In the genomic region with DNA sequence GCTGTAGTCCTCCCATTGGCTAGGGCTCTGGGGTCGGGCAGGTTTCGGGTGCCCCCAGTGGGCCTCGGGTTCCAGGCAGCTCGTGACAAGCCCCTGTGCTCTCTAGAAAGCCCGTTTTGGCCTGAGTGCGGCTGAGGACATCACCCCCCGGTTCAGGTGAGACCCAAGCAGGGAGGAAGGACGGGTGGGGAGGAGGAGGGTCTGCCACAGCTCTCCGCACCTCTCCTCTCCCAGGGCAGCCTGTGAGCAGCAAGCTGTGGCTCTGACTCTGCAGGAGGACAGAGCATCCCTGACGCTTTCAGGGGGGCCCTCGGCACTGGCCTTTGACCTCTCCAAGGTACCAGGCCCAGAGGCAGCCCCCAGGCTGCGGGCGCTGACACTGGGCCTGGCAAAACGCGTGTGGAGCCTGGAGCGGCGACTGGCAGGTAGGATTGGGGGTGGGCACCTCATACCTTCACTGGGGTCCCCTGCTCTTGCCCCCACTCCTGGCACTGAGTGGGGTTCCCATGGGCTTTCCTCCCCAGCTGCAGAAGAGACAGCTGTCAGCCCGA, we compare ENCODE assay signal across 8 cellular contexts. TPM values are rescaled to one million over a fixed set of nuclear protein-coding genes. Genes with fewer than 3 reads are reported as not detected.
DNase-seq lines count a peak whose midpoint lies in the region; ATAC-seq, FAIRE-seq and TF ChIP-seq lines count a peak whose summit lies in the region.

No MANE protein-coding gene starts in this region.

- intact Hi-C loops in sciatic nerve (cut with DNase I): no loop called here

- H3K27me3 ChIP-seq in brain microvascular endothelial cell (replicated peaks) (no peaks in the 10 kb centered on the region), mucosa of rectum (ENCODE audit: control insufficient read depth in 2 of 2, insufficient read depth in 2 of 2, low read length in 2 of 2) (no peaks in the 10 kb centered on the region)

- H3K36me3 ChIP-seq in HEK293 (ENCODE audit: control insufficient read depth in 2 of 2, insufficient read depth in 1 of 2, low read length in 2 of 2) (peaks cover 0 to 18% of the 10 kb centered on the region in 2 experiments; a peak in 1 of 3 replicates), brain microvascular endothelial cell (replicated peaks) (no peaks in the 10 kb centered on the region), mucosa of rectum (ENCODE audit: control insufficient read depth in 2 of 2, insufficient read depth in 2 of 2, low read length in 2 of 2) (no peaks in the 10 kb centered on the region)

- CTCF ChIA-PET in A549 (lab: Yijun Ruan, JAX): interaction anchor here (0.7 to 6.6 kb wide), 15 partner anchors 10 to 244 kb away, joined by 3 to 34 read pairs (median 4); a partner anchor contains a TSS
- CTCF ChIA-PET in HEK293 (lab: Yijun Ruan, JAX): interaction anchor here (0.7 to 2.9 kb wide), 9 partner anchors 12 to 206 kb away, joined by 3 to 28 read pairs (median 4); no protein-coding TSS in a partner anchor

- in situ Hi-C loops in brain microvascular endothelial cell (cut with HindIII; ENCODE audit: low pct_ligation_motif_present, low sequenced_read_pairs): no loop called here
- in situ Hi-C loops in G401 (cut with HindIII; ENCODE audit: low sequenced_read_pairs): no loop called here

- no peak for ATAC-seq in A549
- no peak for ATAC-seq in sciatic nerve

- H3K4me2 ChIP-seq in A549: peak overlapping the region; percentile 95

- H3K4me1 ChIP-seq in A549 (peaks cover 49% of the 10 kb centered on the region), HEK293 (ENCODE audit: control insufficient read depth, insufficient read depth, low read length) (peaks cover 5% of the 10 kb centered on the region), mucosa of rectum (ENCODE audit: control insufficient read depth in 2 of 2, insufficient read depth in 2 of 2, low read length in 2 of 2) (peaks cover 25 to 29% of the 10 kb centered on the region in 2 donors)

- H3K4me3 ChIP-seq in A549: peak overlapping the region; percentile 89
- H3K4me3 ChIP-seq in HEK293 (ENCODE audit: low read depth, low read length): peak overlapping the region; percentile 72
- H3K4me3 ChIP-seq in brain microvascular endothelial cell (ENCODE audit: low read depth, low read length): peak overlapping the region; percentile 65
- H3K4me3 ChIP-seq in mucosa of rectum (ENCODE audit: low read length in 2 of 2): peak overlapping the region; percentile 66 to 82

- no peak for TF ChIP-seq RAD21 in A549 (conservative IDR thresholded peaks at IDR 0.05 in 1 of 2, IDR thresholded peaks at IDR 0.05 in 1 of 2)

- H3K27ac ChIP-seq in A549 (peak overlapping the region; percentile 91 to 97), HEK293 (ENCODE audit: extremely low read depth, low read depth, low read length) (peak overlapping the region; percentile 83), brain microvascular endothelial cell (no peak overlapping the region), mucosa of rectum (ENCODE audit: low read depth in 2 of 2, low read length in 2 of 2) (peak overlapping the region; percentile 89 to 92)

- H3K9me3 ChIP-seq in A549 (peaks cover 3% of the 10 kb centered on the region; the same call in 1 of the 3 replicates), HEK293 (ENCODE audit: control insufficient read depth, insufficient read depth, low read depth, low read length) (no peaks in the 10 kb centered on the region), mucosa of rectum (ENCODE audit: control insufficient read depth in 2 of 2, low read length in 2 of 2) (no peaks in the 10 kb centered on the region)

- no peak for TF ChIP-seq CTCF in A549 (IDR thresholded peaks at IDR 0.05)
- no peak for TF ChIP-seq CTCF in HEK293 (tag by site-specific recombination; IDR thresholded peaks at IDR 0.05)
- no peak for TF ChIP-seq CTCF in brain microvascular endothelial cell (IDR thresholded peaks at IDR 0.05; ENCODE audit: low read depth, low read length, missing control alignments)

- TF ChIP-seq POLR2A in A549 (IDR thresholded peaks at IDR 0.05; ENCODE audit: low read length): no peak

- peak overlapping the region; percentile 29 to 61 for H3K9ac ChIP-seq in mucosa of rectum (ENCODE audit: low read depth in 1 of 2, low read length in 2 of 2)

- DNase-seq in A549 (ENCODE audit: low read depth in 1 of 2, low spot score in 1 of 2) (no peak), brain microvascular endothelial cell (no peak), AG08395 (ENCODE audit: low spot score) (no peak), sciatic nerve (ENCODE audit: low spot score) (no peak), SIG-M5 treated with dmso at 0.1 percent for 504 hours (lab: John Stamatoyannopoulos, UW; ENCODE audit: unreplicated experiment) (no peak), G401 (ENCODE audit: low spot score) (no peak)

- POLR2A ChIA-PET in A549 (lab: Yijun Ruan, JAX): interaction anchor here (1.4 to 1.9 kb wide), 4 partner anchors 14 to 90 kb away, joined by 3 to 20 read pairs (median 12); no protein-coding TSS in a partner anchor
- POLR2A ChIA-PET in HEK293 (lab: Yijun Ruan, JAX): interaction anchor here (0.6 to 2.8 kb wide), 22 partner anchors 9 to 464 kb away, joined by 3 to 25 read pairs (median 5); a partner anchor contains a TSS

- no peak for TF ChIP-seq EP300 in A549 (IDR thresholded peaks at IDR 0.05)

- FAIRE-seq in A549 (lab: Jason Lieb, UNC): no peak

- WGBS in A549 (ENCODE audit: missing lambda C conversion rate): 25% methylated on average over 12 of the region's 18 CpGs

TF ChIP-seq in A549, 52 proteins besides CTCF, POLR2A, EP300 and RAD21:
- TF ChIP-seq TFCP2L1 (CRISPR knock-in tag; IDR thresholded peaks at IDR 0.05): no peak
- no peak for TF ChIP-seq ZNF302 (CRISPR knock-in tag; IDR thresholded peaks at IDR 0.05)
- no peak for TF ChIP-seq RNF2 (IDR thresholded peaks at IDR 0.05; ENCODE audit: borderline replicate concordance, low read depth)
- TF ChIP-seq ZC3H11A (IDR thresholded peaks at IDR 0.05): no peak
- no peak for TF ChIP-seq HOXB13 (CRISPR knock-in tag; IDR thresholded peaks at IDR 0.05; ENCODE audit: low read depth)
- TF ChIP-seq, protein P1, sequence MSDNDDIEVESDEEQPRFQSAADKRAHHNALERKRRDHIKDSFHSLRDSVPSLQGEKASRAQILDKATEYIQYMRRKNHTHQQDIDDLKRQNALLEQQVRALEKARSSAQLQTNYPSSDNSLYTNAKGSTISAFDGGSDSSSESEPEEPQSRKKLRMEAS (IDR thresholded peaks at IDR 0.05): no peak
- no peak for TF ChIP-seq BHLHE40 (IDR thresholded peaks at IDR 0.05; ENCODE audit: low read depth, low read length)

TF ChIP-seq in HEK293, 187 proteins besides CTCF, POLR2A, EP300 and RAD21 (continues in another document):
- TF ChIP-seq KLF10 (tag by site-specific recombination; IDR thresholded peaks at IDR 0.05) (no peak), ZNF776 (tag by site-specific recombination; IDR thresholded peaks at IDR 0.05; ENCODE audit: borderline replicate concordance) (no peak), ZNF76 (tag by site-specific recombination; IDR thresholded peaks at IDR 0.05; ENCODE audit: borderline replicate concordance, low read depth) (peak; percentile 3; the same call in 1 of the 2 replicates), ZNF626 (tag by site-specific recombination; IDR thresholded peaks at IDR 0.05) (no peak)

RNA-seq across cellular contexts. Expression of a gene that starts 0.7 kb away (rescaled TPM):
- polyA plus RNA-seq in A549 (2011; rRNA removed) (12.6 and 15.6 TPM in 2 replicates), A549 (2017; fragmentation: RNase III; extraction: RNeasy Plus Mini Kit Qiagen cat#74134 plus additional on column Dnase treatment) (50.7 to 57.0 TPM (median 53.2 TPM) in 3 replicates)
- polyA plus RNA-seq in A549 (2012; cell fraction: cytosol; rRNA removed): 88.1 and 100 TPM in 2 replicates
- 270 and 382 TPM in 2 replicates for polyA plus RNA-seq in A549 (2012; cell fraction: nucleus; rRNA removed)
- polyA minus RNA-seq in A549 (2011; rRNA and poly(A)+ RNA removed): 5.0 and 5.2 TPM in 2 replicates
- 46.6 TPM for total RNA-seq in sciatic nerve
- 52.2 and 79.6 TPM in 2 replicates for total RNA-seq in G401 (2014; rRNA removed; shearing (Covaris generic))

RNA-seq across cellular contexts. Expression of a gene that starts 3.5 kb away (rescaled TPM):
- polyA plus RNA-seq in A549 (2011; rRNA removed) (0.33 and 0.61 TPM in 2 replicates), A549 (2017; fragmentation: RNase III; extraction: RNeasy Plus Mini Kit Qiagen cat#74134 plus additional on column Dnase treatment) (5.1 to 6.6 TPM (median 6.4 TPM) in 3 replicates)
- 5.9 and 10.1 TPM in 2 replicates for polyA plus RNA-seq in A549 (2012; cell fraction: cytosol; rRNA removed)
- 7.5 and 11.7 TPM in 2 replicates for polyA plus RNA-seq in A549 (2012; cell fraction: nucleus; rRNA removed)
- polyA minus RNA-seq in A549 (2011; rRNA and poly(A)+ RNA removed): not detected in 2 replicates
- 11.3 TPM for total RNA-seq in sciatic nerve
- total RNA-seq in G401 (2014; rRNA removed; shearing (Covaris generic)): 2.1 and 6.2 TPM in 2 replicates

RNA-seq across cellular contexts. Expression of a gene that starts 10.1 kb away (rescaled TPM):
- polyA plus RNA-seq in A549 (2011; rRNA removed) (0.04 and 0.19 TPM in 2 replicates), A549 (2017; fragmentation: RNase III; extraction: RNeasy Plus Mini Kit Qiagen cat#74134 plus additional on column Dnase treatment) (0.05 to 0.08 TPM (median 0.08 TPM) in 3 replicates)
- polyA plus RNA-seq in A549 (2012; cell fraction: cytosol; rRNA removed): 0.01 and 0.04 TPM in 2 replicates
- polyA plus RNA-seq in A549 (2012; cell fraction: nucleus; rRNA removed): 0.39 and 0.48 TPM in 2 replicates
- polyA minus RNA-seq in A549 (2011; rRNA and poly(A)+ RNA removed): not detected in 2 replicates
- 4.1 TPM for total RNA-seq in sciatic nerve
- total RNA-seq in G401 (2014; rRNA removed; shearing (Covaris generic)): not detected in 2 replicates

RNA-seq across cellular contexts. Expression of a gene that starts 15.6 kb away (rescaled TPM):
- 0.31 and 0.33 TPM in 2 replicates for polyA plus RNA-seq in A549 (2011; rRNA removed)
- 0.50 and 0.61 TPM in 2 replicates for polyA plus RNA-seq in A549 (2012; cell fraction: cytosol; rRNA removed)
- 0.66 and 1.0 TPM in 2 replicates for polyA plus RNA-seq in A549 (2012; cell fraction: nucleus; rRNA removed)
- polyA plus RNA-seq in A549 (2017; fragmentation: RNase III; extraction: RNeasy Plus Mini Kit Qiagen cat#74134 plus additional on column Dnase treatment): 0.18 to 0.34 TPM (median 0.26 TPM) in 3 replicates
- polyA minus RNA-seq in A549 (2011; rRNA and poly(A)+ RNA removed): not detected in 2 replicates
- 1,668 TPM for total RNA-seq in sciatic nerve
- 4.7 TPM in 1 of 2 replicates, not detected in the other for total RNA-seq in G401 (2014; rRNA removed; shearing (Covaris generic))

RNA-seq across cellular contexts. Expression of a gene that starts 35.1 kb away (rescaled TPM):
- 8.3 and 10.1 TPM in 2 replicates for polyA plus RNA-seq in A549 (2011; rRNA removed)
- polyA plus RNA-seq in A549 (2012; cell fraction: cytosol; rRNA removed): 28.8 and 41.7 TPM in 2 replicates
- polyA plus RNA-seq in A549 (2012; cell fraction: nucleus; rRNA removed): 187 and 285 TPM in 2 replicates
- 23.0 to 25.6 TPM (median 24.7 TPM) in 3 replicates for polyA plus RNA-seq in A549 (2017; fragmentation: RNase III; extraction: RNeasy Plus Mini Kit Qiagen cat#74134 plus additional on column Dnase treatment)
- polyA minus RNA-seq in A549 (2011; rRNA and poly(A)+ RNA removed): 10.9 and 21.1 TPM in 2 replicates
- total RNA-seq in sciatic nerve: 298 TPM
- 8.5 and 12.3 TPM in 2 replicates for total RNA-seq in G401 (2014; rRNA removed; shearing (Covaris generic))
